ENCODE assay signal across 8 cellular contexts in genomic region chr4:74320559-74321118, GRCh38. TPM values are rescaled to one million over a fixed set of nuclear protein-coding genes. Genes with fewer than 3 reads are reported as not detected.
DNase-seq lines count a peak whose midpoint lies in the region; ATAC-seq and TF ChIP-seq lines count a peak whose summit lies in the region.

No MANE protein-coding gene starts in this region.

- no peaks in the 10 kb centered on the region for H3K27me3 ChIP-seq in hepatocyte

- ATAC-seq in GM19397 (IDR thresholded peaks at IDR 0.05; ENCODE audit: unreplicated experiment) (peak; percentile 54), HG03439 (IDR thresholded peaks at IDR 0.05; ENCODE audit: unreplicated experiment) (peak; percentile 69)
- peak; percentile 87 for ATAC-seq in activated naive CD8-positive, alpha-beta T cell treated with anti-CD3 and anti-CD28 coated beads, Interleukin-2, amount 50 U/mL, for 24 hours

- no peaks in the 10 kb centered on the region for H3K79me2 ChIP-seq in hepatocyte

- H3K4me2 ChIP-seq in hepatocyte: no peak overlapping the region

- H3K36me3 Mint-ChIP-seq in activated naive CD8-positive, alpha-beta T cell treated with anti-CD3 and anti-CD28 coated beads, Interleukin-2, amount 50 U/mL, for 24 hours (ENCODE audit: low read depth): no peaks in the 10 kb centered on the region

- H3K4me1 Mint-ChIP-seq in activated naive CD8-positive, alpha-beta T cell treated with anti-CD3 and anti-CD28 coated beads, Interleukin-2, amount 50 U/mL, for 24 hours: no peaks in the 10 kb centered on the region

- no peaks in the 10 kb centered on the region for H3K36me3 ChIP-seq in hepatocyte (replicated peaks; ENCODE audit: insufficient read depth, low read depth)

- H3K27ac ChIP-seq in hepatocyte: peak overlapping the region; percentile 4

- no peaks in the 10 kb centered on the region for H3K4me1 ChIP-seq in hepatocyte (ENCODE audit: insufficient read depth)

- H4K20me1 ChIP-seq in hepatocyte (ENCODE audit: insufficient read depth, poor library complexity, severe bottlenecking): no peaks in the 10 kb centered on the region

- H3K9me3 ChIP-seq in hepatocyte (ENCODE audit: low read depth): no peaks in the 10 kb centered on the region

- H3K4me3 Mint-ChIP-seq in activated naive CD8-positive, alpha-beta T cell treated with anti-CD3 and anti-CD28 coated beads, Interleukin-2, amount 50 U/mL, for 24 hours: no peak overlapping the region

- no peak overlapping the region for H2AFZ ChIP-seq in hepatocyte

- no peaks in the 10 kb centered on the region for H3K9me2 ChIP-seq in hepatocyte (replicated peaks; ENCODE audit: insufficient read depth)

- H3K4me3 ChIP-seq in hepatocyte: no peak overlapping the region

- H3K27ac Mint-ChIP-seq in activated naive CD8-positive, alpha-beta T cell treated with anti-CD3 and anti-CD28 coated beads, Interleukin-2, amount 50 U/mL, for 24 hours: no peak overlapping the region

- H3K9me3 Mint-ChIP-seq in activated naive CD8-positive, alpha-beta T cell treated with anti-CD3 and anti-CD28 coated beads, Interleukin-2, amount 50 U/mL, for 24 hours: no peaks in the 10 kb centered on the region

- DNase-seq in DMS153 (lab: John Stamatoyannopoulos, UW) (peak; percentile 45), NCI-H774 (lab: John Stamatoyannopoulos, UW) (peak; percentile 26), hepatocyte (ENCODE audit: low spot score) (peak; percentile 82), GOT3 (lab: John Stamatoyannopoulos, UW) (no peak)
- DNase-seq in activated naive CD8-positive, alpha-beta T cell treated with anti-CD3 and anti-CD28 coated beads, Interleukin-2, amount 50 U/mL, for 24 hours: peak; percentile 4
- DNase-seq in stimulated activated CD4-positive, alpha-beta T cell treated with anti-CD3 and anti-CD28 coated beads, Interleukin-12 subunit alpha, Interleukin-12 subunit beta, amount 100 ng/mL, for 48 hours (ENCODE audit: low read depth in 2 of 3, low spot score in 1 of 3): peak in 2 of 3 donors; percentile 15 to 30

- peaks cover 11% of the 10 kb centered on the region for H3K27me3 Mint-ChIP-seq in activated naive CD8-positive, alpha-beta T cell treated with anti-CD3 and anti-CD28 coated beads, Interleukin-2, amount 50 U/mL, for 24 hours

- 37% methylated on average over 4 of the region's 4 CpGs for WGBS in hepatocyte (ENCODE audit: low lambda C conversion rate, missing lambda C conversion rate)

- TF ChIP-seq CTCF in hepatocyte (IDR thresholded peaks at IDR 0.05; ENCODE audit: poor library complexity): peak; percentile 65

RNA-seq across cellular contexts. Expression of gene EPGN, which starts 12.4 kb away (rescaled TPM):
- total RNA-seq in hepatocyte: 0.56 and 1.2 TPM in 2 replicates
- polyA plus RNA-seq in hepatocyte: 0.24 and 2.2 TPM in 2 replicates

RNA-seq across cellular contexts. Expression of gene EREG, which starts 44.3 kb away (rescaled TPM):
- total RNA-seq in hepatocyte: 18.9 and 28.3 TPM in 2 replicates
- polyA plus RNA-seq in hepatocyte: 4.5 and 5.7 TPM in 2 replicates
